ENCODE assay signal across 9 cellular contexts in the genomic region with DNA sequence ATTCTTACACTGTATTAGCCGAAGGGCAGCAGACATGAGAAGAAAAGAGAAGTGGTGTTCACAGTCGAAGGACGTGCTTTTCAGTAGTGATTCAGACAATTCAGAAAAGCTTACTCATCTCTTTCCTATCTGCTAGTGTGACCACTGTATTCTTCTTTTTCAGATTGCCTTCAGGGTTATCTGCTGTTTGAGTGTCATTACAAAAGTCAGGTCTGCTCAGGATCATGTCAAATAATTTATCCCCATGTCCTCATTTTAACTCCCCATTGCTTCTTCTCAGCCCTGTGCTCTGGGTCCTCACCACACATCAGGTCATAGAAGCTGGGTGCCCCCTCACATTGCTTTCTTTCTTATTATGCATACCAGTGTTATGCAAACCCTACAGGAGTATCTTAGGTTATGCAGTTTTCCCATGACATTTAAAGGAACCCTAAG.
A peak's percentile ranks its signal among the peaks of the same experiment; 100 is the strongest.
DNase-seq lines count a peak whose midpoint lies in the region; ATAC-seq and TF ChIP-seq lines count a peak whose summit lies in the region.
"Had no signal": no experiment of that assay in that cellular context is flagged by ENCODE, and none has a peak within 500 bp of the region (broad histone marks: within the 10 kb centered on the region; RNA-seq: fewer than 3 reads in every experiment).

No MANE protein-coding gene starts in this region.

- ATAC-seq in GM21447 (IDR thresholded peaks at IDR 0.05; ENCODE audit: unreplicated experiment), result peak; percentile 94
- peak; percentile 81 for ATAC-seq in HG03521 (IDR thresholded peaks at IDR 0.05; ENCODE audit: unreplicated experiment)

- no peak for TF ChIP-seq CTCF in epithelial cell of esophagus (IDR thresholded peaks at IDR 0.05; ENCODE audit: insufficient read depth, low read depth, low read length, missing control alignments)

- no peak overlapping the region for H3K4me3 ChIP-seq in epithelial cell of esophagus (ENCODE audit: low read length)

- DNase-seq in Daoy (ENCODE audit: low read depth) (peak; percentile 67), epithelial cell of esophagus (ENCODE audit: low read depth) (peak; percentile 80), GF-D8 (lab: John Stamatoyannopoulos, UW) (no peak), NCI-H2171 (lab: John Stamatoyannopoulos, UW) (no peak), midbrain (lab: John Stamatoyannopoulos, UW) (no peak)
- DNase-seq in stimulated activated CD4-positive, alpha-beta T cell treated with anti-CD3 and anti-CD28 coated beads, Interleukin-4, amount 100 ng/mL, for 24 hours, result no peak
- DNase-seq: naive B cell had no signal

Comparison
In these comparisons a context has a peak if more than half of its experiments do, and no peak if none do; other contexts are left out.
1. DNase-seq: peak in Daoy (single experiment) and epithelial cell of esophagus (single experiment); none in stimulated activated CD4-positive, alpha-beta T cell treated with anti-CD3 and anti-CD28 coated beads, Interleukin-4, amount 100 ng/mL, for 24 hours (single experiment), GF-D8 (single experiment), NCI-H2171 (single experiment) and midbrain (single experiment).